ENCODE assay signal across 30 cellular contexts in the genomic region with DNA sequence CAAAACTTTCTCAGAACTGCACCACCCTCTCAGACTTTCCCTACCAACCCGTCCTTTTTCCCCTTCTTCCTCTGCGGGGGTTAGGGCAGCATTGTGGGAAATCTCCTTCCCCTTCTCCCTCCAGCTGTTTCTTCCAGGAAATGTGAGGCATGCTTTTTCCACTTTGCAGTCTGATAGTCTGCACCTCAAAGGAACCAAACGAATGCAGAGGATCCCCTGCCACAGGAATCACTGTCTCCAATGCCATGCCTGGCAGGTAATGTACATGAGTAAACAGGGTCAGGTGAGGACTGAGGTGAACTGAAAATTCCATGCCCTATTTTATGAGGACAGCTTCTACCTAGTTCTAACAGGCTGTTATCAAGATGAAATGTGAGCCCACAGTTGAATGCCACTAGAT.
DNase-seq lines count a peak whose midpoint lies in the region; ATAC-seq and TF ChIP-seq lines count a peak whose summit lies in the region.
"Had no signal": no experiment of that assay in that cellular context is flagged by ENCODE, and none has a peak within 500 bp of the region (broad histone marks: within the 10 kb centered on the region; RNA-seq: fewer than 3 reads in every experiment).

No MANE protein-coding gene starts in this region.

- H3K79me1 ChIP-seq in IMR-90 (ENCODE audit: low read depth in 1 of 2, low read length in 2 of 2), result no peaks in the 10 kb centered on the region
- H3K79me1 ChIP-seq in H9 (ENCODE audit: insufficient read depth, low read depth, low read length, poor library complexity, severe bottlenecking), result no peaks in the 10 kb centered on the region

- in situ Hi-C loops in IMR-90 (cut with MboI; ENCODE audit: low sequenced_read_pairs), result no loop called here

- H3K23ac ChIP-seq in IMR-90 (ENCODE audit: low read depth, low read length) (no peak overlapping the region), H9 (ENCODE audit: insufficient read length, low read depth, low read length) (no peak overlapping the region)

- no peak overlapping the region for H3K4me3 Mint-ChIP-seq in dendritic cell treated with granulocyte-macrophage colony-stimulating factor and Interleukin-4, amounts not matched to agents 40 ng/mL and 50 ng/mL, for 4 days
- H3K4me3 Mint-ChIP-seq in neural progenitor cell, result no peak overlapping the region
- H3K4me3 Mint-ChIP-seq in CD14-positive monocyte, result peak overlapping the region in 1 of 2 donors; percentile 26
- H3K4me3 Mint-ChIP-seq in H9, result no peak overlapping the region
- H3K4me3 Mint-ChIP-seq: activated CD4-positive, alpha-beta memory T cell treated with anti-CD3 and anti-CD28 coated beads for 36 hours; activated naive CD8-positive, alpha-beta T cell treated with anti-CD3 and anti-CD28 coated beads, Interleukin-2, amount 50 U/mL, for 24 hours; naive thymus-derived CD8-positive, alpha-beta T cell; T-helper 1 cell treated with Interleukin-12 subunit alpha and Interleukin-12 subunit beta and Interleukin-4 antibody, amounts not matched to agents 30 μg/mL and 1 μg/mL, for 36 hours had no signal

- H3K4me2 ChIP-seq in BLaER1, result peak overlapping the region; percentile 25; the same call in 1 of the 2 replicates
- H3K4me2 ChIP-seq in IMR-90 (ENCODE audit: low read depth, low read length), result no peak overlapping the region
- no peak overlapping the region for H3K4me2 ChIP-seq in neural progenitor cell
- H3K4me2 ChIP-seq in H9 (ENCODE audit: insufficient read depth, insufficient read length, low read length), result no peak overlapping the region
- H3K4me2 ChIP-seq: smooth muscle cell had no signal

- no peak for ATAC-seq in IMR-90 (ENCODE audit: low read depth)
- ATAC-seq: activated naive CD8-positive, alpha-beta T cell treated with anti-CD3 and anti-CD28 coated beads, Interleukin-2, amount 50 U/mL, for 24 hours; HepG2; naive thymus-derived CD8-positive, alpha-beta T cell; right cardiac atrium; SK-N-SH treated with all-trans-retinoic acid at 6 μM for 48 hours had no signal

- no peaks in the 10 kb centered on the region for H3K27me3 Mint-ChIP-seq in dendritic cell treated with granulocyte-macrophage colony-stimulating factor and Interleukin-4, amounts not matched to agents 40 ng/mL and 50 ng/mL, for 4 days
- H3K27me3 Mint-ChIP-seq in neural progenitor cell (ENCODE audit: insufficient read depth, low read depth) (peaks cover 6% of the 10 kb centered on the region), CD14-positive monocyte (ENCODE audit: low read depth in 3 of 3) (peaks cover 0 to 3% (median 2%) of the 10 kb centered on the region in 3 donors), H9 (ENCODE audit: low read depth) (peaks cover 4% of the 10 kb centered on the region)
- H3K27me3 Mint-ChIP-seq: activated CD4-positive, alpha-beta memory T cell treated with anti-CD3 and anti-CD28 coated beads for 36 hours; activated naive CD8-positive, alpha-beta T cell treated with anti-CD3 and anti-CD28 coated beads, Interleukin-2, amount 50 U/mL, for 24 hours; naive thymus-derived CD8-positive, alpha-beta T cell had no signal

- CTCF ChIA-PET in IMR-90 (lab: Yijun Ruan, JAX), result interaction anchor here (0.5 kb wide), 1 partner anchor 76 kb away, joined by 4 read pairs; no protein-coding TSS in a partner anchor

- peak overlapping the region; percentile 37 for H2AFZ ChIP-seq in IMR-90 (replicated peaks; ENCODE audit: low read length, poor library complexity)
- H2AFZ ChIP-seq in neural progenitor cell (replicated peaks), result peak overlapping the region; percentile 5
- no peak overlapping the region for H2AFZ ChIP-seq in H9 (ENCODE audit: low read length)

- no peak for TF ChIP-seq CTCF in IMR-90 (conservative IDR thresholded peaks at IDR 0.05; ENCODE audit: low read depth, low read length)
- TF ChIP-seq CTCF in neural progenitor cell (IDR thresholded peaks at IDR 0.05), result no peak
- no peak for TF ChIP-seq CTCF in CD14-positive monocyte (IDR thresholded peaks at IDR 0.05)
- TF ChIP-seq CTCF in H9 (conservative IDR thresholded peaks at IDR 0.05), result no peak
- TF ChIP-seq CTCF in right atrium auricular region (IDR thresholded peaks at IDR 0.05), result no peak

- H3K9me3 ChIP-seq in BLaER1 (peaks cover 4% of the 10 kb centered on the region; the same call in 1 of the 2 replicates), IMR-90 (ENCODE audit: control insufficient read depth, insufficient read depth, low read length) (no peaks in the 10 kb centered on the region), neural progenitor cell (ENCODE audit: low read depth) (no peaks in the 10 kb centered on the region), H9 (ENCODE audit: control insufficient read depth, low read depth, low read length) (no peaks in the 10 kb centered on the region), right atrium auricular region (no peaks in the 10 kb centered on the region)
- H3K9me3 ChIP-seq: pancreas, stomach, uterus had no signal

- H4K20me1 ChIP-seq in BLaER1 (no peaks in the 10 kb centered on the region), IMR-90 (ENCODE audit: insufficient read depth, low read length) (no peaks in the 10 kb centered on the region), neural progenitor cell (ENCODE audit: low read depth) (no peaks in the 10 kb centered on the region), H9 (ENCODE audit: control insufficient read depth, insufficient read depth, insufficient read length) (no peaks in the 10 kb centered on the region)

- H2AK5ac ChIP-seq in IMR-90 (ENCODE audit: low read depth, low read length) (0 out of 2 replicates have a peak overlapping the region, but pooled peaks have one; percentile 5), H9 (ENCODE audit: insufficient read length, low read length) (no peak overlapping the region)

- H3K36me3 Mint-ChIP-seq in dendritic cell treated with granulocyte-macrophage colony-stimulating factor and Interleukin-4, amounts not matched to agents 40 ng/mL and 50 ng/mL, for 4 days (ENCODE audit: low read depth), result no peaks in the 10 kb centered on the region
- H3K36me3 Mint-ChIP-seq in neural progenitor cell (no peaks in the 10 kb centered on the region), CD14-positive monocyte (no peaks in the 10 kb centered on the region), H9 (ENCODE audit: insufficient read depth in 1 of 3, low read depth in 3 of 3) (peaks cover 5 to 12% (median 5%) of the 10 kb centered on the region in 3 experiments; a peak in 4 of 7 replicates)
- H3K36me3 Mint-ChIP-seq: activated CD4-positive, alpha-beta memory T cell treated with anti-CD3 and anti-CD28 coated beads for 36 hours; naive thymus-derived CD8-positive, alpha-beta T cell had no signal

- H2AK9ac ChIP-seq in IMR-90 (replicated peaks; ENCODE audit: low read depth, low read length, poor library complexity), result no peak overlapping the region

- no peaks in the 10 kb centered on the region for H3K79me2 ChIP-seq in neural progenitor cell (ENCODE audit: low read depth)
- H3K79me2 ChIP-seq in H9 (ENCODE audit: insufficient read depth, low read length), result no peaks in the 10 kb centered on the region

- intact Hi-C loops in IMR-90 (cut with micrococcal nuclease), result no loop called here
- intact Hi-C loops in dendritic cell treated with granulocyte-macrophage colony-stimulating factor and Interleukin-4, amounts not matched to agents 40 ng/mL and 50 ng/mL, for 4 days (cut with micrococcal nuclease), result loop anchor here (10.0 kb wide), 1 partner anchor 277 kb away; no protein-coding TSS in a partner anchor
- intact Hi-C loops in CD14-positive monocyte (cut with micrococcal nuclease), result no loop called here

- H3K18ac ChIP-seq in IMR-90 (ENCODE audit: low read depth, low read length) (no peak overlapping the region), H9 (ENCODE audit: insufficient read length, low read depth, low read length) (no peak overlapping the region)

- peaks cover 70% of the 10 kb centered on the region for H3K4me1 Mint-ChIP-seq in dendritic cell treated with granulocyte-macrophage colony-stimulating factor and Interleukin-4, amounts not matched to agents 40 ng/mL and 50 ng/mL, for 4 days (ENCODE audit: low read depth)
- peaks cover 17% of the 10 kb centered on the region for H3K4me1 Mint-ChIP-seq in neural progenitor cell
- H3K4me1 Mint-ChIP-seq in CD14-positive monocyte, result peaks cover 54% of the 10 kb centered on the region
- H3K4me1 Mint-ChIP-seq in H9, result peaks cover 14 to 21% of the 10 kb centered on the region in 2 experiments

- H4K8ac ChIP-seq in IMR-90 (ENCODE audit: low read depth in 2 of 2, low read length in 2 of 2), result no peak overlapping the region
- no peak overlapping the region for H4K8ac ChIP-seq in H9 (replicated peaks; ENCODE audit: insufficient read length, low read depth, low read length)

- DNase-seq in IMR-90 (no peak), neural progenitor cell (ENCODE audit: low spot score) (no peak), CD14-positive monocyte (ENCODE audit: low spot score) (no peak), H9 (no peak), right atrium auricular region (ENCODE audit: low spot score) (no peak)
- no peak for DNase-seq in activated CD4-positive, alpha-beta T cell treated with anti-CD3 and anti-CD28 coated beads, Interleukin-2, amount 50 U/mL, for 1 hour
- DNase-seq: activated CD4-positive, alpha-beta memory T cell treated with anti-CD3 and anti-CD28 coated beads for 36 hours; activated CD4-positive, CD25-positive, alpha-beta regulatory T cell treated with anti-CD3 and anti-CD28 coated beads, Interleukin-2, amount 50 U/mL, for 72 hours; activated naive CD4-positive, alpha-beta T cell; activated naive CD8-positive, alpha-beta T cell treated with anti-CD3 and anti-CD28 coated beads, Interleukin-2, amount 50 U/mL, for 24 hours; caudate nucleus; effector memory CD4-positive, alpha-beta T cell; erythroblast; HCEC 1CT; naive thymus-derived CD8-positive, alpha-beta T cell; NCI-H2171; NCI-H510A; pancreas; right cardiac atrium; stimulated activated CD4-positive, alpha-beta T cell treated with anti-CD3 and anti-CD28 coated beads, Interleukin-1b, Interleukin-23, amount 100 ng/mL, for 48 hours; stomach; uterus had no signal

- H3K9me1 ChIP-seq in IMR-90 (ENCODE audit: insufficient read depth, low read length), result no peaks in the 10 kb centered on the region; the same call in 1 of the 2 replicates

- BruUV-seq in IMR-90 (replicated peaks; lab: Mats Ljungman, UMichigan), result no TSS peak

- H3K56ac ChIP-seq in IMR-90 (ENCODE audit: extremely low read depth, insufficient read depth, low read length), result no peak overlapping the region
- no peak overlapping the region for H3K56ac ChIP-seq in H9 (ENCODE audit: insufficient read length, low read depth, low read length)

- H3T11ph ChIP-seq in H9 (ENCODE audit: low read length), result no peak overlapping the region

- H3K36me3 ChIP-seq in BLaER1 (no peaks in the 10 kb centered on the region), IMR-90 (ENCODE audit: control insufficient read depth, insufficient read depth, low read length) (no peaks in the 10 kb centered on the region), neural progenitor cell (no peaks in the 10 kb centered on the region), right atrium auricular region (no peaks in the 10 kb centered on the region)
- H3K36me3 ChIP-seq: pancreas, stomach, uterus had no signal

- H3K27me3 ChIP-seq in BLaER1, result no peaks in the 10 kb centered on the region
- H3K27me3 ChIP-seq in IMR-90 (ENCODE audit: control insufficient read depth, insufficient read depth, low read length), result no peaks in the 10 kb centered on the region
- H3K27me3 ChIP-seq in neural progenitor cell, result no peaks in the 10 kb centered on the region
- H3K27me3 ChIP-seq in H9 (ENCODE audit: insufficient read depth, low read length), result no peaks in the 10 kb centered on the region
- no peaks in the 10 kb centered on the region for H3K27me3 ChIP-seq in right atrium auricular region
- H3K27me3 ChIP-seq: pancreas, stomach, uterus had no signal

- no peak overlapping the region for H3K4me3 ChIP-seq in BLaER1
- H3K4me3 ChIP-seq in IMR-90 (ENCODE audit: insufficient read depth, low read depth, low read length), result no peak overlapping the region
- H3K4me3 ChIP-seq in neural progenitor cell, result no peak overlapping the region
- no peak overlapping the region for H3K4me3 ChIP-seq in right atrium auricular region
- H3K4me3 ChIP-seq: coronary artery, pancreas, smooth muscle cell, stomach, uterus had no signal

- H3K27ac ChIP-seq in BLaER1, result no peak overlapping the region
- H3K27ac ChIP-seq in IMR-90 (ENCODE audit: insufficient read depth, low read length), result no peak overlapping the region
- no peak overlapping the region for H3K27ac ChIP-seq in neural progenitor cell
- H3K27ac ChIP-seq in H9 (ENCODE audit: insufficient read length, low read depth, low read length), result no peak overlapping the region
- no peak overlapping the region for H3K27ac ChIP-seq in right atrium auricular region
- H3K27ac ChIP-seq: coronary artery, pancreas, RWPE1, stomach, uterus had no signal

- H3K9me3 Mint-ChIP-seq in dendritic cell treated with granulocyte-macrophage colony-stimulating factor and Interleukin-4, amounts not matched to agents 40 ng/mL and 50 ng/mL, for 4 days, result no peaks in the 10 kb centered on the region
- H3K9me3 Mint-ChIP-seq in neural progenitor cell (peaks cover 5% of the 10 kb centered on the region), CD14-positive monocyte (no peaks in the 10 kb centered on the region), H9 (peaks cover 9 to 10% of the 10 kb centered on the region in 2 experiments)
- H3K9me3 Mint-ChIP-seq: activated CD4-positive, alpha-beta memory T cell treated with anti-CD3 and anti-CD28 coated beads for 36 hours; activated naive CD8-positive, alpha-beta T cell treated with anti-CD3 and anti-CD28 coated beads, Interleukin-2, amount 50 U/mL, for 24 hours; naive thymus-derived CD8-positive, alpha-beta T cell; T-helper 1 cell treated with Interleukin-12 subunit alpha and Interleukin-12 subunit beta and Interleukin-4 antibody, amounts not matched to agents 30 μg/mL and 1 μg/mL, for 36 hours had no signal

- H4K5ac ChIP-seq in IMR-90 (ENCODE audit: low read depth, low read length) (no peak overlapping the region), H9 (ENCODE audit: insufficient read length, low read depth, low read length) (no peak overlapping the region)

- H2BK120ac ChIP-seq in IMR-90 (ENCODE audit: low read depth, low read length), result 0 out of 2 replicates have a peak overlapping the region, but pooled peaks have one; percentile 13
- H2BK120ac ChIP-seq in H9 (ENCODE audit: low read depth, low read length, poor library complexity, severe bottlenecking), result no peak overlapping the region

- no peak for TF ChIP-seq RAD21 in IMR-90 (IDR thresholded peaks at IDR 0.05; ENCODE audit: low read length)

- H3K27ac Mint-ChIP-seq in dendritic cell treated with granulocyte-macrophage colony-stimulating factor and Interleukin-4, amounts not matched to agents 40 ng/mL and 50 ng/mL, for 4 days, result peak overlapping the region; percentile 68
- H3K27ac Mint-ChIP-seq in neural progenitor cell, result peak overlapping the region; percentile 68
- peak overlapping the region in 1 of 7 donors; percentile 23 for H3K27ac Mint-ChIP-seq in CD14-positive monocyte
- 0 out of 7 replicates have a peak overlapping the region, but pooled peaks of 1 of the 3 experiments have one; percentile 42 for H3K27ac Mint-ChIP-seq in H9
- H3K27ac Mint-ChIP-seq: activated naive CD8-positive, alpha-beta T cell treated with anti-CD3 and anti-CD28 coated beads, Interleukin-2, amount 50 U/mL, for 24 hours; T-helper 1 cell treated with Interleukin-12 subunit alpha and Interleukin-12 subunit beta and Interleukin-4 antibody, amounts not matched to agents 30 μg/mL and 1 μg/mL, for 36 hours had no signal

- no peak overlapping the region for H3K14ac ChIP-seq in IMR-90 (replicated peaks; ENCODE audit: low read depth, low read length)
- no peak overlapping the region for H3K14ac ChIP-seq in H9 (ENCODE audit: insufficient read depth, low read length)

- H3K4ac ChIP-seq in IMR-90 (ENCODE audit: low read depth, low read length) (no peak overlapping the region), H9 (ENCODE audit: low read depth, low read length) (no peak overlapping the region)

- POLR2A ChIA-PET in IMR-90 (lab: Charles Lee; ENCODE audit: unreplicated experiment), result interaction anchor here (0.6 kb wide), 1 partner anchor 229 kb away, joined by 3 read pairs; no protein-coding TSS in a partner anchor

- H3K4me1 ChIP-seq in BLaER1 (peaks cover 34% of the 10 kb centered on the region), IMR-90 (ENCODE audit: control insufficient read depth, insufficient read depth, low read length) (no peaks in the 10 kb centered on the region), neural progenitor cell (peaks cover 15% of the 10 kb centered on the region), H9 (ENCODE audit: insufficient read depth, low read length) (no peaks in the 10 kb centered on the region; the same call in 1 of the 2 replicates), right atrium auricular region (no peaks in the 10 kb centered on the region)
- H3K4me1 ChIP-seq: pancreas, uterus had no signal

- dilution Hi-C loops in IMR-90 (cut with HindIII; ENCODE audit: low sequenced_read_pairs, unreplicated experiment), result no loop called here

- no peak overlapping the region for H2BK5ac ChIP-seq in IMR-90 (ENCODE audit: low read depth, low read length, poor library complexity, severe bottlenecking)
- no peak overlapping the region for H2BK5ac ChIP-seq in H9 (ENCODE audit: insufficient read length, low read length)

- peak overlapping the region; percentile 21; the same call in 1 of the 2 replicates for H3K9ac ChIP-seq in BLaER1
- H3K9ac ChIP-seq in IMR-90 (ENCODE audit: low read depth, low read length), result no peak overlapping the region
- no peak overlapping the region for H3K9ac ChIP-seq in neural progenitor cell
- H3K9ac ChIP-seq in H9 (ENCODE audit: extremely low read depth, insufficient read length, low read length), result no peak overlapping the region

- TF ChIP-seq POLR2A in IMR-90 (IDR thresholded peaks at IDR 0.05; ENCODE audit: low read depth, low read length), result no peak

- H3F3A ChIP-seq in neural progenitor cell (ENCODE audit: low read depth), result peaks cover 6% of the 10 kb centered on the region

- no peak overlapping the region for H2BK12ac ChIP-seq in H9 (ENCODE audit: insufficient read length, low read depth, low read length)

- H2BK15ac ChIP-seq in IMR-90 (ENCODE audit: low read depth, low read length) (no peak overlapping the region), H9 (ENCODE audit: low read depth, low read length) (no peak overlapping the region)

- H2BK20ac ChIP-seq in IMR-90 (ENCODE audit: low read depth, low read length) (0 out of 2 replicates have a peak overlapping the region, but pooled peaks have one; percentile 14), H9 (ENCODE audit: low read depth, low read length, poor library complexity, severe bottlenecking) (no peak overlapping the region)

- 75% methylated on average over 2 of the region's 3 CpGs; no CpG with 5 or more reads in 1 of the 2 experiments for WGBS in IMR-90 (ENCODE audit: extremely low coverage in 2 of 2, insufficient read length in 1 of 2), 2 experiments
- no CpG with 5 or more reads among the region's 3 CpGs for WGBS in H9 (ENCODE audit: extremely low coverage, insufficient read length, low lambda C conversion rate)

- no peaks in the 10 kb centered on the region for H3K23me2 ChIP-seq in H9 (ENCODE audit: insufficient read length, low read depth, low read length, poor library complexity, severe bottlenecking)

- H4K91ac ChIP-seq in IMR-90 (ENCODE audit: insufficient read depth, low read depth, low read length) (no peak overlapping the region; the same call in 1 of the 2 replicates), H9 (ENCODE audit: insufficient read length, low read depth, low read length) (no peak overlapping the region)
